In the genomic region with DNA sequence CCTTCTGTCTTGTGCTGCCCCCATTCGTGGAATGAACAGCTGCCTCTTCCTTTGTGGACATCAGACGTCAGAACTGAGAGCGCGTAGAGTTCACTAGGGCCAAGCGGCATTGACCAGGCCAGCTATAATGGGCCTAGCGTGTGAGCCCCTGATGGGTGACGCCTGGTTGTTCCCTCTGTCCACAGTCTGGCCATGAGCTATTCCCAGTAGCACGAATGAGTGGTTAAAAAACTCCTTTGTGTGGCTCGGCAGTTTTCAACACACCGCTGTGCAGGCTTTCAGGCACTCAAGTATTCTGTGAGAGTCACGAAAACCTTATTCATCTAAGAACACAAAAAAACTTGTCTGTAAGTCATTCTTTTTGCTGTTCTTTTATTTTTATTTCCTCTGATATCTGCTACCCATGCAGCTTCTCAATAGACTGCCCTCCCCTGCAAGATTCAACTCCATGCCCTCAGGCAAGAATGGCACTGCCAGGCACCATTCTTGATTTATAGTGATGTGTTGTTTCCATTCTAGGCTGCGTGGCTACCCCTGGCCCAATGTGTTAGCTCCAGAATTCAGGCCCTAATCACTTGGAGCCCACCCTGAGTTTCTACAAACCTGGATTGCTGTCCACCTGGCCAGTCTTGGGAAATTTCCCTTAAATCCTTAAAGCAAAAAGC, we compare ENCODE assay signal across 1 cellular context.
TF ChIP-seq lines count a peak whose summit lies in the region.

No MANE protein-coding gene starts in this region.

TF ChIP-seq in GM23338, 12 proteins besides CTCF, POLR2A, EP300 and RAD21 (continued from another document):
- TF ChIP-seq, protein P1, sequence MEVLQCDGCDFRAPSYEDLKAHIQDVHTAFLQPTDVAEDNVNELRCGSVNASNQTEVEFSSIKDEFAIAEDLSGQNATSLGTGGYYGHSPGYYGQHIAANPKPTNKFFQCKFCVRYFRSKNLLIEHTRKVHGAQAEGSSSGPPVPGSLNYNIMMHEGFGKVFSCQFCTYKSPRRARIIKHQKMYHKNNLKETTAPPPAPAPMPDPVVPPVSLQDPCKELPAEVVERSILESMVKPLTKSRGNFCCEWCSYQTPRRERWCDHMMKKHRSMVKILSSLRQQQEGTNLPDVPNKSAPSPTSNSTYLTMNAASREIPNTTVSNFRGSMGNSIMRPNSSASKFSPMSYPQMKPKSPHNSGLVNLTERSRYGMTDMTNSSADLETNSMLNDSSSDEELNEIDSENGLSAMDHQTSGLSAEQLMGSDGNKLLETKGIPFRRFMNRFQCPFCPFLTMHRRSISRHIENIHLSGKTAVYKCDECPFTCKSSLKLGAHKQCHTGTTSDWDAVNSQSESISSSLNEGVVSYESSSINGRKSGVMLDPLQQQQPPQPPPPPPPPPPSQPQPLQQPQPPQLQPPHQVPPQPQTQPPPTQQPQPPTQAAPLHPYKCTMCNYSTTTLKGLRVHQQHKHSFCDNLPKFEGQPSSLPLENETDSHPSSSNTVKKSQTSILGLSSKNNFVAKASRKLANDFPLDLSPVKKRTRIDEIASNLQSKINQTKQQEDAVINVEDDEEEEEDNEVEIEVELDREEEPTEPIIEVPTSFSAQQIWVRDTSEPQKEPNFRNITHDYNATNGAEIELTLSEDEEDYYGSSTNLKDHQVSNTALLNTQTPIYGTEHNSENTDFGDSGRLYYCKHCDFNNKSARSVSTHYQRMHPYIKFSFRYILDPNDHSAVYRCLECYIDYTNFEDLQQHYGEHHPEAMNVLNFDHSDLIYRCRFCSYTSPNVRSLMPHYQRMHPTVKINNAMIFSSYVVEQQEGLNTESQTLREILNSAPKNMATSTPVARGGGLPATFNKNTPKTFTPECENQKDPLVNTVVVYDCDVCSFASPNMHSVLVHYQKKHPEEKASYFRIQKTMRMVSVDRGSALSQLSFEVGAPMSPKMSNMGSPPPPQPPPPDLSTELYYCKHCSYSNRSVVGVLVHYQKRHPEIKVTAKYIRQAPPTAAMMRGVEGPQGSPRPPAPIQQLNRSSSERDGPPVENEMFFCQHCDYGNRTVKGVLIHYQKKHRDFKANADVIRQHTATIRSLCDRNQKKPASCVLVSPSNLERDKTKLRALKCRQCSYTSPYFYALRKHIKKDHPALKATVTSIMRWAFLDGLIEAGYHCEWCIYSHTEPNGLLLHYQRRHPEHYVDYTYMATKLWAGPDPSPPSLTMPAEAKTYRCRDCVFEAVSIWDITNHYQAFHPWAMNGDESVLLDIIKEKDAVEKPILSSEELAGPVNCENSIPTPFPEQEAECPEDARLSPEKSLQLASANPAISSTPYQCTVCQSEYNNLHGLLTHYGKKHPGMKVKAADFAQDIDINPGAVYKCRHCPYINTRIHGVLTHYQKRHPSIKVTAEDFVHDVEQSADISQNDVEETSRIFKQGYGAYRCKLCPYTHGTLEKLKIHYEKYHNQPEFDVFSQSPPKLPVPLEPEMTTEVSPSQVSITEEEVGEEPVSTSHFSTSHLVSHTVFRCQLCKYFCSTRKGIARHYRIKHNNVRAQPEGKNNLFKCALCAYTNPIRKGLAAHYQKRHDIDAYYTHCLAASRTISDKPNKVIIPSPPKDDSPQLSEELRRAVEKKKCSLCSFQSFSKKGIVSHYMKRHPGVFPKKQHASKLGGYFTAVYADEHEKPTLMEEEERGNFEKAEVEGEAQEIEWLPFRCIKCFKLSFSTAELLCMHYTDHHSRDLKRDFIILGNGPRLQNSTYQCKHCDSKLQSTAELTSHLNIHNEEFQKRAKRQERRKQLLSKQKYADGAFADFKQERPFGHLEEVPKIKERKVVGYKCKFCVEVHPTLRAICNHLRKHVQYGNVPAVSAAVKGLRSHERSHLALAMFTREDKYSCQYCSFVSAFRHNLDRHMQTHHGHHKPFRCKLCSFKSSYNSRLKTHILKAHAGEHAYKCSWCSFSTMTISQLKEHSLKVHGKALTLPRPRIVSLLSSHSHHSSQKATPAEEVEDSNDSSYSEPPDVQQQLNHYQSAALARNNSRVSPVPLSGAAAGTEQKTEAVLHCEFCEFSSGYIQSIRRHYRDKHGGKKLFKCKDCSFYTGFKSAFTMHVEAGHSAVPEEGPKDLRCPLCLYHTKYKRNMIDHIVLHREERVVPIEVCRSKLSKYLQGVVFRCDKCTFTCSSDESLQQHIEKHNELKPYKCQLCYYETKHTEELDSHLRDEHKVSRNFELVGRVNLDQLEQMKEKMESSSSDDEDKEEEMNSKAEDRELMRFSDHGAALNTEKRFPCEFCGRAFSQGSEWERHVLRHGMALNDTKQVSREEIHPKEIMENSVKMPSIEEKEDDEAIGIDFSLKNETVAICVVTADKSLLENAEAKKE (CRISPR knock-in tag; IDR thresholded peaks at IDR 0.05) = no peak
- TF ChIP-seq, protein P2, sequence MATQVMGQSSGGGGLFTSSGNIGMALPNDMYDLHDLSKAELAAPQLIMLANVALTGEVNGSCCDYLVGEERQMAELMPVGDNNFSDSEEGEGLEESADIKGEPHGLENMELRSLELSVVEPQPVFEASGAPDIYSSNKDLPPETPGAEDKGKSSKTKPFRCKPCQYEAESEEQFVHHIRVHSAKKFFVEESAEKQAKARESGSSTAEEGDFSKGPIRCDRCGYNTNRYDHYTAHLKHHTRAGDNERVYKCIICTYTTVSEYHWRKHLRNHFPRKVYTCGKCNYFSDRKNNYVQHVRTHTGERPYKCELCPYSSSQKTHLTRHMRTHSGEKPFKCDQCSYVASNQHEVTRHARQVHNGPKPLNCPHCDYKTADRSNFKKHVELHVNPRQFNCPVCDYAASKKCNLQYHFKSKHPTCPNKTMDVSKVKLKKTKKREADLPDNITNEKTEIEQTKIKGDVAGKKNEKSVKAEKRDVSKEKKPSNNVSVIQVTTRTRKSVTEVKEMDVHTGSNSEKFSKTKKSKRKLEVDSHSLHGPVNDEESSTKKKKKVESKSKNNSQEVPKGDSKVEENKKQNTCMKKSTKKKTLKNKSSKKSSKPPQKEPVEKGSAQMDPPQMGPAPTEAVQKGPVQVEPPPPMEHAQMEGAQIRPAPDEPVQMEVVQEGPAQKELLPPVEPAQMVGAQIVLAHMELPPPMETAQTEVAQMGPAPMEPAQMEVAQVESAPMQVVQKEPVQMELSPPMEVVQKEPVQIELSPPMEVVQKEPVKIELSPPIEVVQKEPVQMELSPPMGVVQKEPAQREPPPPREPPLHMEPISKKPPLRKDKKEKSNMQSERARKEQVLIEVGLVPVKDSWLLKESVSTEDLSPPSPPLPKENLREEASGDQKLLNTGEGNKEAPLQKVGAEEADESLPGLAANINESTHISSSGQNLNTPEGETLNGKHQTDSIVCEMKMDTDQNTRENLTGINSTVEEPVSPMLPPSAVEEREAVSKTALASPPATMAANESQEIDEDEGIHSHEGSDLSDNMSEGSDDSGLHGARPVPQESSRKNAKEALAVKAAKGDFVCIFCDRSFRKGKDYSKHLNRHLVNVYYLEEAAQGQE (IDR thresholded peaks at IDR 0.05; ENCODE audit: unreplicated experiment) = no peak
- TF ChIP-seq ZNF114 (CRISPR knock-in tag; IDR thresholded peaks at IDR 0.05) (no peak), EZH2 (IDR thresholded peaks at IDR 0.05; ENCODE audit: low read depth, unreplicated experiment) (no peak)
